Comparison of ENCODE assay signal across 15 cellular contexts in the genomic region with DNA sequence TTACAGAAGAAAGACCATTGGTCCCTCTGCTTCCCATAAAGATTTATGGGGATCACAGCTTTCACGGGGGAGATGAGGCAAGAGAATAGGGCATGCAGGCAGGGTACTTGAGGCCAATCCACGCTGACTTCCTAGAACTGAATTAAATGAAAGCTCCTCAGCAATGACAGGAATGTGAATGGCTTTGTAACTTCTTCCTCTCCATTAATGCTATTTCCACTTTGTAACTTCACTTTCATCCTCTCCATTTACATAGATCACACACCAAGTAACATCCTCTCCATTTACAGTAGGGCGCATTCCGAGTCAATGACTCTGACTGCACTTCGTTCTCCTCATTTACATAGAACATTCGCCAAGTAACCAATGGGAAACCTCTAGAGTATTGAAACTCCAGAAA.
"Had no signal": no experiment of that assay in that cellular context is flagged by ENCODE, and none has a peak within 500 bp of the region (broad histone marks: within the 10 kb centered on the region; RNA-seq: fewer than 3 reads in every experiment).

No MANE protein-coding gene starts in this region.

- H3K4me3 ChIP-seq: esophagus muscularis mucosa, smooth muscle cell, thyroid gland, uterus had no signal

- H3K4me1 ChIP-seq: thyroid gland had no signal

- H3K27me3 ChIP-seq: esophagus muscularis mucosa, thyroid gland, uterus had no signal

- H3K36me3 ChIP-seq: esophagus muscularis mucosa, thyroid gland, uterus had no signal

- ATAC-seq: activated naive CD4-positive, alpha-beta T cell treated with anti-CD3 and anti-CD28 coated beads, Interleukin-2, amount 50 U/mL, for 72 hours; left ventricle myocardium superior; right cardiac atrium had no signal

- DNase-seq: activated CD4-positive, alpha-beta T cell treated with anti-CD3 and anti-CD28 coated beads, Interleukin-2, amount 50 U/mL, for 4 hours; activated CD4-positive, CD25-positive, alpha-beta regulatory T cell treated with anti-CD3 and anti-CD28 coated beads, Interleukin-2, amount 50 U/mL, for 72 hours; activated effector memory CD4-positive, alpha-beta T cell treated with Interleukin-2 at 50 U/mL for 16 hours; activated T-cell treated with anti-CD3 and anti-CD28 coated beads, Interleukin-2, amount 50 U/mL, for 24 hours; amygdala; cerebellar nuclear complex; glutamatergic neuron; left ventricle myocardium superior; right cardiac atrium; T-helper 2 cell; thyroid gland; uterus had no signal

- H3K9me3 ChIP-seq: esophagus muscularis mucosa, thyroid gland, uterus had no signal

- H3K27ac ChIP-seq: esophagus muscularis mucosa, thyroid gland, uterus had no signal
